Comparison of ENCODE assay signal across 9 cellular contexts in the genomic region with DNA sequence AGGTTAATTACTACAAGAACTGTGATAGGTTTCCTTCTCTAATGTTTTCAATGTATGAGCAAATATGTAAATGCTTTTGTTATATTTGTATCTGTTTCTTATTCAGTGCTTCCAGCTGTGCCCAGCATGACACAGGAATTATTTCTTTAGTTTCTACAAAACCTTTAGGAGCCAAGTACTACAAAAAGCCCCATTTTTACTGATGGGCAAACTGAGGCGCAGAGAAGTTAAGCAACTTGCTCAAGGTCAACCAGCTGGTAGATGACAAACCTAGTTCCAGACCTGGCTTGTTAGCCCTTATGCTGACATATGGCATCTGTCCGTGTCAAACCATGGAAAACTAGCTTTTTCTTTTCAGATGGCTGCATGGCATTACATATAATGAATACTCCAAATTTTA.
"Had no signal": no experiment of that assay in that cellular context is flagged by ENCODE, and none has a peak within 500 bp of the region (broad histone marks: within the 10 kb centered on the region; RNA-seq: fewer than 3 reads in every experiment).

No MANE protein-coding gene starts in this region.

- H3K27ac ChIP-seq: HL-60, KMS-11 had no signal

- H3K9ac ChIP-seq: KMS-11 had no signal

- H3K4me2 ChIP-seq: KMS-11 had no signal

- FAIRE-seq: H54 had no signal

- DNase-seq: GOT3, H9, HCEC 1CT, IMR-90, Karpas-422, KBM-7 had no signal

- H3K4me3 Mint-ChIP-seq: H9 had no signal

- H3K9me3 Mint-ChIP-seq: H9 had no signal
